8 cellular contexts compared by ENCODE assay signal in genomic region chr4:168451744-168452394, GRCh38. TPM values are rescaled to one million over a fixed set of nuclear protein-coding genes. Genes with fewer than 3 reads are reported as not detected.
DNase-seq lines count a peak whose midpoint lies in the region; ATAC-seq and TF ChIP-seq lines count a peak whose summit lies in the region.

No MANE protein-coding gene starts in this region.

- peaks cover 21% of the 10 kb centered on the region for H3K4me1 Mint-ChIP-seq in central memory CD8-positive, alpha-beta T cell
- no peaks in the 10 kb centered on the region for H3K4me1 Mint-ChIP-seq in mesothelial cell of epicardium

- H3K36me3 Mint-ChIP-seq in central memory CD8-positive, alpha-beta T cell (ENCODE audit: insufficient read depth) = peaks cover 22% of the 10 kb centered on the region
- peaks cover 8% of the 10 kb centered on the region for H3K36me3 Mint-ChIP-seq in mesothelial cell of epicardium

- no peak overlapping the region for H3K4me3 Mint-ChIP-seq in central memory CD8-positive, alpha-beta T cell
- H3K4me3 Mint-ChIP-seq in mesothelial cell of epicardium = no peak overlapping the region

- H3K27me3 Mint-ChIP-seq in central memory CD8-positive, alpha-beta T cell = no peaks in the 10 kb centered on the region
- no peaks in the 10 kb centered on the region for H3K27me3 Mint-ChIP-seq in mesothelial cell of epicardium (ENCODE audit: low read depth)

- in situ Hi-C loops in ACHN (cut with HindIII; ENCODE audit: low pct_ligation_motif_present, low pct_unique_long_range_greater_than_20kb, low sequenced_read_pairs) = no loop called here

- ATAC-seq in GM21529 (IDR thresholded peaks at IDR 0.05; ENCODE audit: unreplicated experiment) = peak; percentile 73
- peak; percentile 40 for ATAC-seq in central memory CD8-positive, alpha-beta T cell (replicated peaks; ENCODE audit: extremely low read depth, poor library complexity, severe bottlenecking)

- peak; percentile 76 for DNase-seq in ACHN
- peak; percentile 15 for DNase-seq in LoVo (ENCODE audit: low spot score)
- DNase-seq in central memory CD8-positive, alpha-beta T cell (ENCODE audit: low spot score in 2 of 2) = no peak
- no peak for DNase-seq in stimulated activated naive CD4-positive, alpha-beta T cell (lab: John Stamatoyannopoulos, UW)
- DNase-seq in NCI-H82 (lab: John Stamatoyannopoulos, UW) = no peak
- DNase-seq in SHP77 (lab: John Stamatoyannopoulos, UW) = no peak
- DNase-seq in mesothelial cell of epicardium (ENCODE audit: low spot score in 2 of 2, unreplicated experiment in 2 of 2) = no peak

- no peaks in the 10 kb centered on the region for H3K9me3 Mint-ChIP-seq in central memory CD8-positive, alpha-beta T cell
- peaks cover 6% of the 10 kb centered on the region for H3K9me3 Mint-ChIP-seq in mesothelial cell of epicardium

- no peak for TF ChIP-seq CTCF in mesothelial cell of epicardium (IDR thresholded peaks at IDR 0.05; ENCODE audit: unreplicated experiment)

- peak overlapping the region; percentile 42 for H3K27ac Mint-ChIP-seq in central memory CD8-positive, alpha-beta T cell (ENCODE audit: low read depth)
- H3K27ac Mint-ChIP-seq in mesothelial cell of epicardium = no peak overlapping the region

RNA-seq across cellular contexts. Expression of gene DDX60L, which starts 28.4 kb away (rescaled TPM):
- total RNA-seq in mesothelial cell of epicardium = 11.4 to 12.0 TPM (median 11.7 TPM) in 3 replicates

RNA-seq across cellular contexts. Expression of gene PALLD, which starts 45.0 kb away (rescaled TPM):
- total RNA-seq in mesothelial cell of epicardium = 150 to 158 TPM (median 153 TPM) in 3 replicates

Comparison
In these comparisons a context has a peak if more than half of its experiments do, and no peak if none do; other contexts are left out.
1. DNase-seq: peak in ACHN (single experiment) and LoVo (single experiment); none in central memory CD8-positive, alpha-beta T cell (0 of 2), stimulated activated naive CD4-positive, alpha-beta T cell (0 of 6), NCI-H82 (single experiment), SHP77 (0 of 2) and mesothelial cell of epicardium (0 of 2).